In genomic region chr1:85933901-85934300, GRCh38 we compare ENCODE assay signal across 18 cellular contexts.
DNase-seq lines count a peak whose midpoint lies in the region; ATAC-seq, FAIRE-seq and TF ChIP-seq lines count a peak whose summit lies in the region.
"Had no signal": no experiment of that assay in that cellular context is flagged by ENCODE, and none has a peak within 500 bp of the region (broad histone marks: within the 10 kb centered on the region; RNA-seq: fewer than 3 reads in every experiment).

No MANE protein-coding gene starts in this region.

- no peaks in the 10 kb centered on the region for H3K9me3 Mint-ChIP-seq in astrocyte (ENCODE audit: unreplicated experiment)

- H3K4me3 ChIP-seq in astrocyte (ENCODE audit: insufficient read depth, low read depth, low read length) (no peak overlapping the region), fibroblast of the aortic adventitia (ENCODE audit: low read depth, low read length) (no peak overlapping the region), esophagus squamous epithelium (no peak overlapping the region)
- H3K4me3 ChIP-seq: Peyer's patch had no signal

- H3K4me2 ChIP-seq in astrocyte (ENCODE audit: low read length): no peak overlapping the region

- no peak for TF ChIP-seq POLR2A in esophagus squamous epithelium (IDR thresholded peaks at IDR 0.05)

- no peaks in the 10 kb centered on the region for H3K79me2 ChIP-seq in astrocyte (ENCODE audit: insufficient read depth, low read length)

- H3K27me3 Mint-ChIP-seq in astrocyte (ENCODE audit: low read depth, unreplicated experiment): no peaks in the 10 kb centered on the region

- H3K9ac ChIP-seq in astrocyte (ENCODE audit: low read length): no peak overlapping the region

- intact Hi-C loops in left ventricle myocardium superior (cut with micrococcal nuclease): no loop called here
- intact Hi-C loops in cardiac septum (cut with DNase I): no loop called here
- intact Hi-C loops in esophagus squamous epithelium (cut with DNase I): no loop called here

- H3K36me3 ChIP-seq in astrocyte (ENCODE audit: insufficient read depth, low read length): no peaks in the 10 kb centered on the region
- no peaks in the 10 kb centered on the region for H3K36me3 ChIP-seq in esophagus squamous epithelium
- H3K36me3 ChIP-seq: Peyer's patch had no signal

- H3K9me3 ChIP-seq in astrocyte (ENCODE audit: insufficient read depth, low read depth, low read length) (no peaks in the 10 kb centered on the region), esophagus squamous epithelium (no peaks in the 10 kb centered on the region)
- H3K9me3 ChIP-seq: Peyer's patch had no signal

- no peaks in the 10 kb centered on the region for H3K4me1 Mint-ChIP-seq in astrocyte (ENCODE audit: low read depth, unreplicated experiment)

- FAIRE-seq in astrocyte (lab: Jason Lieb, UNC) (no peak), GM19239 (lab: Jason Lieb, UNC) (no peak)
- FAIRE-seq: A204.1, HepG2 had no signal

- H3K36me3 Mint-ChIP-seq in astrocyte (ENCODE audit: low read depth, unreplicated experiment): no peaks in the 10 kb centered on the region

- no peaks in the 10 kb centered on the region for H4K20me1 ChIP-seq in astrocyte (ENCODE audit: insufficient read depth, low read length)

- TF ChIP-seq CTCF in astrocyte (IDR thresholded peaks at IDR 0.05; ENCODE audit: insufficient read depth, low read depth, low read length) (no peak), fibroblast of the aortic adventitia (IDR thresholded peaks at IDR 0.05; ENCODE audit: insufficient read depth, low read length) (no peak), esophagus squamous epithelium (IDR thresholded peaks at IDR 0.05) (no peak)

- no peaks in the 10 kb centered on the region for H3K4me1 ChIP-seq in astrocyte (ENCODE audit: insufficient read depth, low read length)
- no peaks in the 10 kb centered on the region for H3K4me1 ChIP-seq in esophagus squamous epithelium
- H3K4me1 ChIP-seq: Peyer's patch had no signal

- H3K27me3 ChIP-seq in astrocyte (ENCODE audit: insufficient read depth, low read length) (no peaks in the 10 kb centered on the region), esophagus squamous epithelium (no peaks in the 10 kb centered on the region)
- H3K27me3 ChIP-seq: Peyer's patch had no signal

- no peak overlapping the region for H3K27ac Mint-ChIP-seq in astrocyte (ENCODE audit: unreplicated experiment)

- no peak overlapping the region for H2AFZ ChIP-seq in astrocyte (ENCODE audit: low read depth, low read length)

- no peak overlapping the region for H3K27ac ChIP-seq in astrocyte (ENCODE audit: low read depth, low read length)
- H3K27ac ChIP-seq in esophagus squamous epithelium: no peak overlapping the region
- H3K27ac ChIP-seq: C4-2B, Peyer's patch had no signal

- ATAC-seq in left ventricle myocardium superior: peak; percentile 48
- ATAC-seq: HepG2 had no signal

- no peak for DNase-seq in left ventricle myocardium superior
- DNase-seq in cardiac septum (ENCODE audit: low spot score): no peak
- DNase-seq in astrocyte (ENCODE audit: low read depth): peak; percentile 82
- DNase-seq in fibroblast of the aortic adventitia (ENCODE audit: low read depth): peak; percentile 59
- DNase-seq in activated CD4-positive, alpha-beta T cell treated with anti-CD3 and anti-CD28 coated beads, Interleukin-2, amount 50 U/mL, for 4 hours: no peak
- no peak for DNase-seq in esophagus squamous epithelium (lab: John Stamatoyannopoulos, UW)
- DNase-seq in GM19239 (ENCODE audit: insufficient read length, low spot score): no peak
- DNase-seq in EL: no peak
- DNase-seq: DMS 273 treated with DMSO at 0.1 percent for 48 hours, NCI-H1092 treated with DMSO at 0.1 percent for 48 hours, NCI-H2081 treated with DMSO at 0.1 percent for 48 hours, NCI-H2227 treated with DMSO at 0.1 percent for 48 hours, NCI-H524 treated with DMSO at 0.1 percent for 48 hours, Peyer's patch, SHP77 treated with DMSO at 0.1 percent for 48 hours had no signal

- no peak overlapping the region for H3K4me3 Mint-ChIP-seq in astrocyte (ENCODE audit: unreplicated experiment)

Comparison
In these comparisons a context has a peak if more than half of its experiments do, and no peak if none do; other contexts are left out.
1. DNase-seq: peak in astrocyte (single experiment) and fibroblast of the aortic adventitia (single experiment); none in left ventricle myocardium superior (single experiment), cardiac septum (single experiment), activated CD4-positive, alpha-beta T cell treated with anti-CD3 and anti-CD28 coated beads, Interleukin-2, amount 50 U/mL, for 4 hours (0 of 2), esophagus squamous epithelium (single experiment), GM19239 (single experiment) and EL (single experiment).